In genomic region chr17:78132086-78132676, GRCh38 we compare ENCODE assay signal across 10 cellular contexts. TPM values are rescaled to one million over a fixed set of nuclear protein-coding genes. Genes with fewer than 3 reads are reported as not detected.
A peak's percentile ranks its signal among the peaks of the same experiment; 100 is the strongest.
DNase-seq lines count a peak whose midpoint lies in the region; ATAC-seq and TF ChIP-seq lines count a peak whose summit lies in the region.
"Had no signal": no experiment of that assay in that cellular context is flagged by ENCODE, and none has a peak within 500 bp of the region (broad histone marks: within the 10 kb centered on the region; RNA-seq: fewer than 3 reads in every experiment).

No MANE protein-coding gene starts in this region.

- H3K9ac ChIP-seq in colonic mucosa (ENCODE audit: low read depth in 2 of 2, low read length in 2 of 2) = peak overlapping the region in 1 of 2 donors; percentile 51

- peak; percentile 27 for ATAC-seq in GM18909 (IDR thresholded peaks at IDR 0.05; ENCODE audit: poor library complexity, unreplicated experiment)
- no peak for ATAC-seq in HG02885 (IDR thresholded peaks at IDR 0.05; ENCODE audit: poor library complexity, unreplicated experiment)
- no peak for ATAC-seq in GM19328 (IDR thresholded peaks at IDR 0.05; ENCODE audit: unreplicated experiment)

- DNase-seq in colonic mucosa (peak; percentile 75), osteoblast (ENCODE audit: insufficient read length, low spot score, missing footprints) (peak; percentile 82), DMS79 treated with DMSO at 0.1 percent for 48 hours (lab: John Stamatoyannopoulos, UW) (no peak), cortex of kidney (lab: John Stamatoyannopoulos, UW) (no peak)

- H3K9me3 ChIP-seq in colonic mucosa = no peaks in the 10 kb centered on the region
- H3K9me3 ChIP-seq in osteoblast (ENCODE audit: low read depth, low read length) = no peaks in the 10 kb centered on the region
- H3K9me3 ChIP-seq: SJCRH30 had no signal

- TF ChIP-seq CTCF in colonic mucosa (IDR thresholded peaks at IDR 0.05) = no peak
- no peak for TF ChIP-seq CTCF in osteoblast (IDR thresholded peaks at IDR 0.05; ENCODE audit: extremely low read depth, low read depth, low read length)

- H3K4me2 ChIP-seq in osteoblast (ENCODE audit: insufficient read depth, low read length) = no peak overlapping the region

- H4K20me1 ChIP-seq in osteoblast (ENCODE audit: insufficient read depth, low read length) = no peaks in the 10 kb centered on the region

- intact Hi-C loops in colonic mucosa (cut with DNase I) = no loop called here

- H3K27ac ChIP-seq in colonic mucosa = peak overlapping the region; percentile 92
- no peak overlapping the region for H3K27ac ChIP-seq in osteoblast (ENCODE audit: low read depth, low read length)
- H3K27ac ChIP-seq: SJCRH30 had no signal

- peak; percentile 74 for TF ChIP-seq POLR2A in Raji (IDR thresholded peaks at IDR 0.05; ENCODE audit: insufficient read depth, low read depth, low read length)

- H3K4me1 ChIP-seq in colonic mucosa (peaks cover 19% of the 10 kb centered on the region), osteoblast (ENCODE audit: insufficient read depth, low read length) (no peaks in the 10 kb centered on the region)

- no peaks in the 10 kb centered on the region for H3K36me3 ChIP-seq in colonic mucosa
- H3K36me3 ChIP-seq in osteoblast (ENCODE audit: insufficient read depth, low read length) = no peaks in the 10 kb centered on the region
- H3K36me3 ChIP-seq: SJCRH30 had no signal

- no peaks in the 10 kb centered on the region for H3K27me3 ChIP-seq in colonic mucosa
- H3K27me3 ChIP-seq in osteoblast (ENCODE audit: insufficient read depth, low read length) = peaks cover 42% of the 10 kb centered on the region
- H3K27me3 ChIP-seq: SJCRH30 had no signal

- no peaks in the 10 kb centered on the region for H3K79me2 ChIP-seq in osteoblast (ENCODE audit: insufficient read depth, low read length)

- no peak overlapping the region for H2AFZ ChIP-seq in osteoblast (ENCODE audit: low read length)

- peak overlapping the region; percentile 37 for H3K4me3 ChIP-seq in colonic mucosa
- no peak overlapping the region for H3K4me3 ChIP-seq in osteoblast (ENCODE audit: insufficient read depth, low read length)
- H3K4me3 ChIP-seq: SJCRH30 had no signal

RNA-seq across cellular contexts. Expression of gene TMC8, which starts 1.6 kb away (rescaled TPM):
- total RNA-seq in colonic mucosa = 1 to 10 TPM; 5.3 to 5.4 TPM
- not detected in 2 replicates for total RNA-seq in osteoblast
- total RNA-seq: myocyte had no signal

RNA-seq across cellular contexts. Expression of gene TMC6, which starts 3.6 kb away (rescaled TPM):
- total RNA-seq in colonic mucosa (100 to 1,000 TPM; 108 to 159 TPM), osteoblast (under 0.01 TPM in 1 of 2 replicates, not detected in the other)

RNA-seq across cellular contexts. Expression of gene C17orf99, which starts 14.0 kb away (rescaled TPM):
- total RNA-seq in colonic mucosa = under 1 TPM in 1 of 2 donors, not detected in 1; 0.20 TPM
- total RNA-seq in osteoblast = not detected in 2 replicates
- total RNA-seq: myocyte, SJCRH30 had no signal

RNA-seq across cellular contexts. Expression of gene SYNGR2, which starts 36.2 kb away (rescaled TPM):
- total RNA-seq in colonic mucosa (100 to 1,000 TPM; 256 to 395 TPM), osteoblast (1.5 and 3.3 TPM in 2 replicates)

RNA-seq across cellular contexts. Expression of gene TK1, which starts 54.7 kb away (rescaled TPM):
- total RNA-seq in colonic mucosa = 100 to 1,000 TPM in 1 of 2 donors, 10 to 100 TPM in 1; 37.7 to 135 TPM
- total RNA-seq in osteoblast = 17.7 and 23.9 TPM in 2 replicates

Comparison
In these comparisons a context has a peak if more than half of its experiments do, and no peak if none do; other contexts are left out.
1. DNase-seq: peak in colonic mucosa (single experiment) and osteoblast (single experiment); none in DMS79 treated with DMSO at 0.1 percent for 48 hours (single experiment) and cortex of kidney (single experiment).
2. RNA of gene TMC6, which starts 3.6 kb away (total RNA-seq): 108 to 159 TPM in colonic mucosa; under 0.01 TPM in osteoblast; every median in the first group is over 100 times any median in the second.